In genomic region chr19:46372901-46373572, GRCh38 we compare ENCODE assay signal across 8 cellular contexts. TPM values are rescaled to one million over a fixed set of nuclear protein-coding genes. Genes with fewer than 3 reads are reported as not detected.
DNase-seq lines count a peak whose midpoint lies in the region; ATAC-seq and TF ChIP-seq lines count a peak whose summit lies in the region.

No MANE protein-coding gene starts in this region.

- H3K27me3 ChIP-seq in HUES64 (ENCODE audit: insufficient read depth, low read length) (no peaks in the 10 kb centered on the region), mesendoderm (ENCODE audit: insufficient read depth, low read length, poor library complexity) (no peaks in the 10 kb centered on the region)
- no peaks in the 10 kb centered on the region for H3K27me3 ChIP-seq in effector memory CD4-positive, alpha-beta T cell (replicated peaks; ENCODE audit: control insufficient read depth, insufficient read depth, low read length, poor library complexity, severe bottlenecking)

- DNase-seq in AG20443 (ENCODE audit: low spot score) (peak; percentile 66), cerebellar cortex (ENCODE audit: low spot score) (peak; percentile 23), mesendoderm (peak; percentile 81)
- DNase-seq in effector memory CD4-positive, alpha-beta T cell: no peak

- H3K27ac ChIP-seq in HUES64 (ENCODE audit: low read depth, low read length) (peak overlapping the region; percentile 98), mesendoderm (ENCODE audit: low read depth, low read length) (peak overlapping the region; percentile 73)
- no peak overlapping the region for H3K27ac ChIP-seq in effector memory CD4-positive, alpha-beta T cell (ENCODE audit: insufficient read depth, low read length, poor library complexity, severe bottlenecking)

- H3K4me1 ChIP-seq in HUES64 (ENCODE audit: insufficient read depth, low read length) (peaks cover 30% of the 10 kb centered on the region), mesendoderm (ENCODE audit: control insufficient read depth, low read depth, low read length) (peaks cover 16% of the 10 kb centered on the region)
- no peaks in the 10 kb centered on the region for H3K4me1 ChIP-seq in effector memory CD4-positive, alpha-beta T cell (ENCODE audit: control insufficient read depth, insufficient read depth, low read length, poor library complexity, severe bottlenecking)

- WGBS in HUES64: 34% methylated on average over 13 of the region's 13 CpGs
- WGBS in mesendoderm (ENCODE audit: extremely low coverage, insufficient coverage, low lambda C conversion rate): no CpG with 5 or more reads among the region's 13 CpGs

- H3K9me3 ChIP-seq in HUES64 (ENCODE audit: insufficient read depth, low read depth, low read length): no peaks in the 10 kb centered on the region
- no peaks in the 10 kb centered on the region for H3K9me3 ChIP-seq in effector memory CD4-positive, alpha-beta T cell (ENCODE audit: control insufficient read depth, low read length)

- H3K4me3 ChIP-seq in HUES64 (ENCODE audit: low read length) (peak overlapping the region; percentile 15; the same call in 1 of the 2 replicates), mesendoderm (ENCODE audit: low read length) (no peak overlapping the region)
- no peak overlapping the region for H3K4me3 ChIP-seq in effector memory CD4-positive, alpha-beta T cell (ENCODE audit: insufficient read depth, low read depth, low read length, poor library complexity, severe bottlenecking)

- peaks cover 22% of the 10 kb centered on the region for H3K79me2 ChIP-seq in mesendoderm (ENCODE audit: control insufficient read depth, insufficient read depth, low read length)

- no peak for ATAC-seq in GM18505 (IDR thresholded peaks at IDR 0.05; ENCODE audit: unreplicated experiment)
- no peak for ATAC-seq in HG03469 (IDR thresholded peaks at IDR 0.05; ENCODE audit: unreplicated experiment)
- ATAC-seq in HG02840 (IDR thresholded peaks at IDR 0.05; ENCODE audit: low FRiP score, unreplicated experiment): no peak

- peak overlapping the region; percentile 83 for H2BK5ac ChIP-seq in mesendoderm (ENCODE audit: low read length)

- peak overlapping the region; percentile 95 for H3K23ac ChIP-seq in mesendoderm (ENCODE audit: low read length)

- H3K9ac ChIP-seq in HUES64 (ENCODE audit: low read depth, low read length) (peak overlapping the region; percentile 51), mesendoderm (ENCODE audit: low read length) (peak overlapping the region; percentile 66)

- no peak overlapping the region for H2BK120ac ChIP-seq in mesendoderm (ENCODE audit: low read depth, low read length)

- peaks cover 45% of the 10 kb centered on the region for H3K36me3 ChIP-seq in HUES64 (ENCODE audit: insufficient read depth, low read length)
- peaks cover 3% of the 10 kb centered on the region for H3K36me3 ChIP-seq in mesendoderm (ENCODE audit: control insufficient read depth, insufficient read depth, low read length)
- H3K36me3 ChIP-seq in effector memory CD4-positive, alpha-beta T cell (ENCODE audit: control insufficient read depth, insufficient read depth, low read length): peaks cover 23% of the 10 kb centered on the region

- peak overlapping the region; percentile 22 for H3K4me2 ChIP-seq in mesendoderm (ENCODE audit: low read length)

- H3K79me1 ChIP-seq in mesendoderm (ENCODE audit: low read length): peaks cover 24% of the 10 kb centered on the region

- H2AK5ac ChIP-seq in mesendoderm (ENCODE audit: low read length): peak overlapping the region; percentile 80

- H3K4ac ChIP-seq in mesendoderm (ENCODE audit: low read depth, low read length): peak overlapping the region; percentile 19

- H2BK15ac ChIP-seq in mesendoderm (replicated peaks; ENCODE audit: low read depth): no peak overlapping the region

- peak overlapping the region; percentile 90 for H3K56ac ChIP-seq in mesendoderm (ENCODE audit: low read length)

- no peak overlapping the region for H4K5ac ChIP-seq in mesendoderm (ENCODE audit: low read length)

- no peak overlapping the region for H4K8ac ChIP-seq in mesendoderm (ENCODE audit: low read depth, low read length)

- H3K18ac ChIP-seq in mesendoderm (ENCODE audit: low read length): no peak overlapping the region

- TF ChIP-seq POLR2A in GM18505 (IDR thresholded peaks at IDR 0.05; ENCODE audit: borderline replicate concordance, extremely low read depth, insufficient read depth, insufficient read length): no peak

RNA-seq across cellular contexts. Expression of gene PPP5C, which starts 26.1 kb away (rescaled TPM):
- 87.6 TPM for polyA plus RNA-seq in HUES64 (2013, experiment 1 of 2)
- polyA plus RNA-seq in HUES64 (2013, experiment 2 of 2): 76.6 TPM
- polyA plus RNA-seq in mesendoderm (2013, experiment 1 of 2): 87.3 TPM
- polyA plus RNA-seq in mesendoderm (2013, experiment 2 of 2): 86.9 TPM

RNA-seq across cellular contexts. Expression of gene CCDC8, which starts 40.3 kb away (rescaled TPM):
- 13.7 TPM for polyA plus RNA-seq in HUES64 (2013, experiment 1 of 2)
- 14.9 TPM for polyA plus RNA-seq in HUES64 (2013, experiment 2 of 2)
- polyA plus RNA-seq in mesendoderm (2013, experiment 1 of 2): 11.5 TPM
- polyA plus RNA-seq in mesendoderm (2013, experiment 2 of 2): 12.1 TPM

RNA-seq across cellular contexts. Expression of gene PNMA8C, which starts 55.7 kb away (rescaled TPM):
- polyA plus RNA-seq in HUES64 (2013, experiment 1 of 2): 0.60 TPM
- polyA plus RNA-seq in HUES64 (2013, experiment 2 of 2): 0.51 TPM
- 0.08 TPM for polyA plus RNA-seq in mesendoderm (2013, experiment 1 of 2)
- 0.10 TPM for polyA plus RNA-seq in mesendoderm (2013, experiment 2 of 2)

Comparison
In these comparisons a context has a peak if more than half of its experiments do, and no peak if none do; other contexts are left out.
1. DNase-seq: peak in AG20443 (single experiment), cerebellar cortex (single experiment) and mesendoderm (single experiment); none in effector memory CD4-positive, alpha-beta T cell (0 of 3).